ENCODE assay signal across 1 cellular context in genomic region chr9:32442433-32442832, GRCh38.
TF ChIP-seq lines count a peak whose summit lies in the region.

No MANE protein-coding gene starts in this region.

TF ChIP-seq in WTC11, 78 proteins besides CTCF, POLR2A, EP300 and RAD21 (continued from another document):
- no peak for TF ChIP-seq ATF6 (CRISPR knock-in tag; IDR thresholded peaks at IDR 0.05)
- TF ChIP-seq OVOL2 (CRISPR knock-in tag; IDR thresholded peaks at IDR 0.05; ENCODE audit: borderline replicate concordance), result no peak
- no peak for TF ChIP-seq RORB (CRISPR knock-in tag; IDR thresholded peaks at IDR 0.05)
TF ChIP-seq in WTC11: peak in this region for 0.
